In genomic region chr9:81372628-81373191, GRCh38 we compare ENCODE assay signal across 24 cellular contexts.
DNase-seq lines count a peak whose midpoint lies in the region; ATAC-seq and TF ChIP-seq lines count a peak whose summit lies in the region.
"Had no signal": no experiment of that assay in that cellular context is flagged by ENCODE, and none has a peak within 500 bp of the region (broad histone marks: within the 10 kb centered on the region; RNA-seq: fewer than 3 reads in every experiment).

No MANE protein-coding gene starts in this region.

- intact Hi-C loops in Right ventricle myocardium superior (cut with DNase I), result no loop called here

- H3K27ac Mint-ChIP-seq in naive thymus-derived CD8-positive, alpha-beta T cell, result no peak overlapping the region
- H3K27ac Mint-ChIP-seq: CD4-positive, CD25-positive, alpha-beta regulatory T cell; stimulated activated naive B cell treated with anti-CD40 and anti-IgM and Interleukin-4, amounts not matched to agents 10 μg/mL and 1 μg/mL and 100 μg/mL, for 72 hours had no signal

- POLR2A ChIA-PET in naive thymus-derived CD8-positive, alpha-beta T cell (lab: Charles Lee), result no interaction called here

- no peak overlapping the region for H3K4me3 Mint-ChIP-seq in naive thymus-derived CD8-positive, alpha-beta T cell
- H3K4me3 Mint-ChIP-seq: CD4-positive, CD25-positive, alpha-beta regulatory T cell; stimulated activated naive B cell treated with anti-CD40 and anti-IgM and Interleukin-4, amounts not matched to agents 10 μg/mL and 1 μg/mL and 100 μg/mL, for 72 hours had no signal

- H2AFZ ChIP-seq in osteoblast (ENCODE audit: low read length), result no peak overlapping the region
- H2AFZ ChIP-seq: PC-9 had no signal

- peak overlapping the region; percentile 87 for H3K4me2 ChIP-seq in BLaER1
- H3K4me2 ChIP-seq in osteoblast (ENCODE audit: insufficient read depth, low read length), result no peak overlapping the region
- H3K4me2 ChIP-seq: PC-9 had no signal

- H3K4me1 ChIP-seq in BLaER1, result peaks cover 80% of the 10 kb centered on the region
- peaks cover 15% of the 10 kb centered on the region for H3K4me1 ChIP-seq in osteoblast (ENCODE audit: insufficient read depth, low read length)
- H3K4me1 ChIP-seq: foreskin keratinocyte, HAP-1, left lung had no signal

- H3K9me3 ChIP-seq in BLaER1 (no peaks in the 10 kb centered on the region), osteoblast (ENCODE audit: low read depth, low read length) (no peaks in the 10 kb centered on the region)
- H3K9me3 ChIP-seq: HAP-1, left lung, upper lobe of left lung had no signal

- no peaks in the 10 kb centered on the region for H3K27me3 Mint-ChIP-seq in naive thymus-derived CD8-positive, alpha-beta T cell
- H3K27me3 Mint-ChIP-seq: CD4-positive, CD25-positive, alpha-beta regulatory T cell; stimulated activated naive B cell treated with anti-CD40 and anti-IgM and Interleukin-4, amounts not matched to agents 10 μg/mL and 1 μg/mL and 100 μg/mL, for 72 hours had no signal

- no peaks in the 10 kb centered on the region for H3K9me3 Mint-ChIP-seq in naive thymus-derived CD8-positive, alpha-beta T cell
- H3K9me3 Mint-ChIP-seq: stimulated activated naive B cell treated with anti-CD40 and anti-IgM and Interleukin-4, amounts not matched to agents 10 μg/mL and 1 μg/mL and 100 μg/mL, for 72 hours had no signal

- no peak for TF ChIP-seq CTCF in osteoblast (IDR thresholded peaks at IDR 0.05; ENCODE audit: extremely low read depth, low read depth, low read length)

- no peaks in the 10 kb centered on the region for H3K36me3 Mint-ChIP-seq in naive thymus-derived CD8-positive, alpha-beta T cell
- H3K36me3 Mint-ChIP-seq: CD4-positive, CD25-positive, alpha-beta regulatory T cell; stimulated activated naive B cell treated with anti-CD40 and anti-IgM and Interleukin-4, amounts not matched to agents 10 μg/mL and 1 μg/mL and 100 μg/mL, for 72 hours had no signal

- peak; percentile 68 for ATAC-seq in Right ventricle myocardium superior (ENCODE audit: poor library complexity)
- no peak for ATAC-seq in HG02571 (IDR thresholded peaks at IDR 0.05; ENCODE audit: unreplicated experiment)
- ATAC-seq in naive thymus-derived CD8-positive, alpha-beta T cell, result no peak
- ATAC-seq: activated CD4-positive, CD25-positive, alpha-beta regulatory T cell treated with anti-CD3 and anti-CD28 coated beads, Interleukin-2, amount 50 U/mL, for 24 hours; foreskin keratinocyte; left lung; stimulated activated naive B cell treated with anti-CD40 and anti-IgM and Interleukin-4, amounts not matched to agents 10 μg/mL and 1 μg/mL and 100 μg/mL, for 72 hours had no signal

- no peaks in the 10 kb centered on the region for H4K20me1 ChIP-seq in BLaER1
- H4K20me1 ChIP-seq in osteoblast (ENCODE audit: insufficient read depth, low read length), result no peaks in the 10 kb centered on the region

- H3K9ac ChIP-seq in BLaER1, result peak overlapping the region; percentile 71

- DNase-seq in NCI-H2171 treated with DMSO at 0.1 percent for 48 hours (lab: John Stamatoyannopoulos, UW) (peak; percentile 93), Right ventricle myocardium superior (peak; percentile 57), osteoblast (ENCODE audit: insufficient read length, low spot score, missing footprints) (peak; percentile 51), iPS-NIHi11 (ENCODE audit: low spot score) (no peak), HUDEP-2 (lab: John Stamatoyannopoulos, UW; ENCODE audit: unreplicated experiment in 76 of 76) (no peak)
- no peak for DNase-seq in naive thymus-derived CD8-positive, alpha-beta T cell
- DNase-seq: activated effector memory CD4-positive, alpha-beta T cell treated with anti-CD3 and anti-CD28 coated beads, Interleukin-2, amount 50 U/mL, for 16 hours; CD4-positive, CD25-positive, alpha-beta regulatory T cell; cerebellar nuclear complex; DMS79; effector memory CD4-positive, alpha-beta T cell; foreskin keratinocyte; left lung; NCI-H1930; NCI-H524 treated with DMSO at 0.1 percent for 48 hours; PC-9; stimulated activated CD4-positive, alpha-beta T cell treated with anti-CD3 and anti-CD28 coated beads, Interleukin-15, amount 100 ng/mL, for 24 hours; stimulated activated naive B cell treated with anti-CD40 and anti-IgM and Interleukin-4, amounts not matched to agents 10 μg/mL and 1 μg/mL and 100 μg/mL, for 72 hours; upper lobe of left lung had no signal

- H3K27ac ChIP-seq in BLaER1 (peak overlapping the region; percentile 81), osteoblast (ENCODE audit: low read depth, low read length) (peak overlapping the region; percentile 6)
- H3K27ac ChIP-seq: foreskin keratinocyte, left lung, PC-9, SK-N-MC, upper lobe of left lung had no signal

- H3K4me3 ChIP-seq in BLaER1, result peak overlapping the region; percentile 51
- no peak overlapping the region for H3K4me3 ChIP-seq in osteoblast (ENCODE audit: insufficient read depth, low read length)
- H3K4me3 ChIP-seq: HAP-1, left lung, PC-9, SK-N-MC, upper lobe of left lung had no signal

- no peaks in the 10 kb centered on the region for H3K4me1 Mint-ChIP-seq in naive thymus-derived CD8-positive, alpha-beta T cell
- H3K4me1 Mint-ChIP-seq: CD4-positive, CD25-positive, alpha-beta regulatory T cell had no signal

- no peaks in the 10 kb centered on the region for H3K79me2 ChIP-seq in osteoblast (ENCODE audit: insufficient read depth, low read length)

- H3K36me3 ChIP-seq in BLaER1 (no peaks in the 10 kb centered on the region), osteoblast (ENCODE audit: insufficient read depth, low read length) (no peaks in the 10 kb centered on the region)
- H3K36me3 ChIP-seq: HAP-1, left lung, upper lobe of left lung had no signal

- H3K27me3 ChIP-seq in BLaER1, result no peaks in the 10 kb centered on the region
- H3K27me3 ChIP-seq in osteoblast (ENCODE audit: insufficient read depth, low read length), result no peaks in the 10 kb centered on the region
- H3K27me3 ChIP-seq: foreskin keratinocyte, left lung, upper lobe of left lung had no signal

Comparison
In these comparisons a context has a peak if more than half of its experiments do, and no peak if none do; other contexts are left out.
1. DNase-seq: peak in NCI-H2171 treated with DMSO at 0.1 percent for 48 hours (single experiment), Right ventricle myocardium superior (single experiment) and osteoblast (single experiment); none in iPS-NIHi11 (single experiment), HUDEP-2 (0 of 76) and naive thymus-derived CD8-positive, alpha-beta T cell (0 of 10).